In genomic region chr7:2966466-2967078, GRCh38 we compare ENCODE assay signal across 19 cellular contexts.
DNase-seq lines count a peak whose midpoint lies in the region; ATAC-seq and TF ChIP-seq lines count a peak whose summit lies in the region.
"Had no signal": no experiment of that assay in that cellular context is flagged by ENCODE, and none has a peak within 500 bp of the region (broad histone marks: within the 10 kb centered on the region; RNA-seq: fewer than 3 reads in every experiment).

No MANE protein-coding gene starts in this region.

- peak overlapping the region; percentile 6 for H3K27ac Mint-ChIP-seq in activated CD4-positive, alpha-beta T cell treated with anti-CD3 and anti-CD28 coated beads, Interleukin-2, amount 10 ng/mL, durations not matched to agents 24 days and 14 days
- H3K27ac Mint-ChIP-seq in chondrocyte (ENCODE audit: unreplicated experiment), result no peak overlapping the region
- peak overlapping the region; percentile 20 for H3K27ac Mint-ChIP-seq in stimulated activated effector memory CD8-positive, alpha-beta T cell treated with anti-CD3 and anti-CD28 coated beads, Interleukin-12 subunit alpha, Interleukin-12 subunit beta, amount 100 ng/mL, for 72 hours
- H3K27ac Mint-ChIP-seq: activated B cell treated with CpG ODN at 0.5 μM for 24 hours, nephron progenitor cell had no signal

- H3K4me3 ChIP-seq in effector memory CD4-positive, alpha-beta T cell (ENCODE audit: insufficient read depth, low read depth, low read length, poor library complexity, severe bottlenecking), result no peak overlapping the region
- H3K4me3 ChIP-seq: left lung had no signal

- no peak overlapping the region for H3K4me3 Mint-ChIP-seq in activated CD4-positive, alpha-beta T cell treated with anti-CD3 and anti-CD28 coated beads, Interleukin-2, amount 10 ng/mL, durations not matched to agents 24 days and 14 days
- H3K4me3 Mint-ChIP-seq in chondrocyte (ENCODE audit: unreplicated experiment), result no peak overlapping the region
- H3K4me3 Mint-ChIP-seq in stimulated activated effector memory CD8-positive, alpha-beta T cell treated with anti-CD3 and anti-CD28 coated beads, Interleukin-12 subunit alpha, Interleukin-12 subunit beta, amount 100 ng/mL, for 72 hours, result no peak overlapping the region
- H3K4me3 Mint-ChIP-seq: activated B cell treated with CpG ODN at 0.5 μM for 24 hours, nephron progenitor cell had no signal

- peaks cover 20% of the 10 kb centered on the region for H3K36me3 ChIP-seq in effector memory CD4-positive, alpha-beta T cell (ENCODE audit: control insufficient read depth, insufficient read depth, low read length)
- H3K36me3 ChIP-seq: left lung had no signal

- DNase-seq in activated CD4-positive, alpha-beta T cell treated with anti-CD3 and anti-CD28 coated beads, Interleukin-2, amount 10 ng/mL, durations not matched to agents 24 days and 14 days, result no peak
- DNase-seq in activated CD4-positive, alpha-beta T cell treated with anti-CD3 and anti-CD28 coated beads for 1 hour, result no peak
- DNase-seq in HEK293T (ENCODE audit: extremely low spot score), result peak; percentile 3
- DNase-seq in chondrocyte (ENCODE audit: low spot score), result peak; percentile 38
- no peak for DNase-seq in stimulated activated effector memory CD8-positive, alpha-beta T cell treated with anti-CD3 and anti-CD28 coated beads, Interleukin-12 subunit alpha, Interleukin-12 subunit beta, amount 100 ng/mL, for 72 hours (ENCODE audit: low spot score in 2 of 2)
- DNase-seq in effector CD8-positive, alpha-beta T cell (lab: John Stamatoyannopoulos, UW), result no peak
- DNase-seq in COLO829 (ENCODE audit: low spot score), result no peak
- DNase-seq in effector memory CD4-positive, alpha-beta T cell, result no peak
- DNase-seq: activated B cell treated with CpG ODN at 0.5 μM for 24 hours, Calu3, caudate nucleus, Karpas-422, MV-4-11, NCI-H187, NCI-H748 treated with DMSO at 0.1 percent for 48 hours, nephron progenitor cell had no signal

- CTCF ChIA-PET in HEK293T (lab: Yijun Ruan, JAX), result no interaction called here

- peaks cover 20% of the 10 kb centered on the region for H3K4me1 Mint-ChIP-seq in activated CD4-positive, alpha-beta T cell treated with anti-CD3 and anti-CD28 coated beads, Interleukin-2, amount 10 ng/mL, durations not matched to agents 24 days and 14 days
- no peaks in the 10 kb centered on the region for H3K4me1 Mint-ChIP-seq in chondrocyte (ENCODE audit: low read depth)
- H3K4me1 Mint-ChIP-seq in stimulated activated effector memory CD8-positive, alpha-beta T cell treated with anti-CD3 and anti-CD28 coated beads, Interleukin-12 subunit alpha, Interleukin-12 subunit beta, amount 100 ng/mL, for 72 hours, result peaks cover 37% of the 10 kb centered on the region
- H3K4me1 Mint-ChIP-seq: nephron progenitor cell had no signal

- H3K36me3 Mint-ChIP-seq in activated CD4-positive, alpha-beta T cell treated with anti-CD3 and anti-CD28 coated beads, Interleukin-2, amount 10 ng/mL, durations not matched to agents 24 days and 14 days (ENCODE audit: low read depth), result peaks cover 54% of the 10 kb centered on the region
- peaks cover 3% of the 10 kb centered on the region for H3K36me3 Mint-ChIP-seq in chondrocyte (ENCODE audit: low read depth)
- peaks cover 11% of the 10 kb centered on the region for H3K36me3 Mint-ChIP-seq in stimulated activated effector memory CD8-positive, alpha-beta T cell treated with anti-CD3 and anti-CD28 coated beads, Interleukin-12 subunit alpha, Interleukin-12 subunit beta, amount 100 ng/mL, for 72 hours

- POLR2A ChIA-PET in HEK293T (lab: Yijun Ruan, JAX), result no interaction called here

- no peak for TF ChIP-seq CTCF in chondrocyte (IDR thresholded peaks at IDR 0.05)

- peaks cover 17% of the 10 kb centered on the region for H3K9me3 Mint-ChIP-seq in activated CD4-positive, alpha-beta T cell treated with anti-CD3 and anti-CD28 coated beads, Interleukin-2, amount 10 ng/mL, durations not matched to agents 24 days and 14 days
- H3K9me3 Mint-ChIP-seq in chondrocyte (ENCODE audit: low read depth), result peaks cover 28% of the 10 kb centered on the region
- H3K9me3 Mint-ChIP-seq in stimulated activated effector memory CD8-positive, alpha-beta T cell treated with anti-CD3 and anti-CD28 coated beads, Interleukin-12 subunit alpha, Interleukin-12 subunit beta, amount 100 ng/mL, for 72 hours, result peaks cover 6% of the 10 kb centered on the region

- no peak for ATAC-seq in stimulated activated effector memory CD8-positive, alpha-beta T cell treated with anti-CD3 and anti-CD28 coated beads, Interleukin-12 subunit alpha, Interleukin-12 subunit beta, amount 100 ng/mL, for 72 hours
- ATAC-seq: left lung had no signal

- H3K27me3 ChIP-seq in effector memory CD4-positive, alpha-beta T cell (replicated peaks; ENCODE audit: control insufficient read depth, insufficient read depth, low read length, poor library complexity, severe bottlenecking), result no peaks in the 10 kb centered on the region
- H3K27me3 ChIP-seq: left lung had no signal

- no peaks in the 10 kb centered on the region for H3K4me1 ChIP-seq in effector memory CD4-positive, alpha-beta T cell (ENCODE audit: control insufficient read depth, insufficient read depth, low read length, poor library complexity, severe bottlenecking)
- H3K4me1 ChIP-seq: left lung, parathyroid adenoma had no signal

- peaks cover 16% of the 10 kb centered on the region for H3K9me3 ChIP-seq in effector memory CD4-positive, alpha-beta T cell (ENCODE audit: control insufficient read depth, low read length)

- no peak overlapping the region for H3K27ac ChIP-seq in effector memory CD4-positive, alpha-beta T cell (ENCODE audit: insufficient read depth, low read length, poor library complexity, severe bottlenecking)
- H3K27ac ChIP-seq: left lung, parathyroid adenoma, RWPE1 had no signal

- H3K27me3 Mint-ChIP-seq in activated CD4-positive, alpha-beta T cell treated with anti-CD3 and anti-CD28 coated beads, Interleukin-2, amount 10 ng/mL, durations not matched to agents 24 days and 14 days, result no peaks in the 10 kb centered on the region
- no peaks in the 10 kb centered on the region for H3K27me3 Mint-ChIP-seq in chondrocyte (ENCODE audit: low read depth)
- H3K27me3 Mint-ChIP-seq: activated B cell treated with CpG ODN at 0.5 μM for 24 hours had no signal

- intact Hi-C loops in activated CD4-positive, alpha-beta T cell treated with anti-CD3 and anti-CD28 coated beads, Interleukin-2, amount 10 ng/mL, durations not matched to agents 24 days and 14 days (cut with micrococcal nuclease), result no loop called here

TF ChIP-seq in HEK293T, 16 proteins besides CTCF, POLR2A, EP300 and RAD21:
- TF ChIP-seq FOXM1 (IDR thresholded peaks at IDR 0.05; ENCODE audit: borderline replicate concordance) (no peak), PKNOX1 (IDR thresholded peaks at IDR 0.05) (no peak), HDGF (IDR thresholded peaks at IDR 0.05; ENCODE audit: borderline replicate concordance) (no peak)

Comparison
In these comparisons a context has a peak if more than half of its experiments do, and no peak if none do; other contexts are left out.
1. DNase-seq: peak in HEK293T (single experiment) and chondrocyte (single experiment); none in activated CD4-positive, alpha-beta T cell treated with anti-CD3 and anti-CD28 coated beads, Interleukin-2, amount 10 ng/mL, durations not matched to agents 24 days and 14 days (single experiment), activated CD4-positive, alpha-beta T cell treated with anti-CD3 and anti-CD28 coated beads for 1 hour (single experiment), stimulated activated effector memory CD8-positive, alpha-beta T cell treated with anti-CD3 and anti-CD28 coated beads, Interleukin-12 subunit alpha, Interleukin-12 subunit beta, amount 100 ng/mL, for 72 hours (0 of 2), effector CD8-positive, alpha-beta T cell (single experiment), COLO829 (single experiment) and effector memory CD4-positive, alpha-beta T cell (0 of 3).